1 cellular context compared by ENCODE assay signal in the genomic region with DNA sequence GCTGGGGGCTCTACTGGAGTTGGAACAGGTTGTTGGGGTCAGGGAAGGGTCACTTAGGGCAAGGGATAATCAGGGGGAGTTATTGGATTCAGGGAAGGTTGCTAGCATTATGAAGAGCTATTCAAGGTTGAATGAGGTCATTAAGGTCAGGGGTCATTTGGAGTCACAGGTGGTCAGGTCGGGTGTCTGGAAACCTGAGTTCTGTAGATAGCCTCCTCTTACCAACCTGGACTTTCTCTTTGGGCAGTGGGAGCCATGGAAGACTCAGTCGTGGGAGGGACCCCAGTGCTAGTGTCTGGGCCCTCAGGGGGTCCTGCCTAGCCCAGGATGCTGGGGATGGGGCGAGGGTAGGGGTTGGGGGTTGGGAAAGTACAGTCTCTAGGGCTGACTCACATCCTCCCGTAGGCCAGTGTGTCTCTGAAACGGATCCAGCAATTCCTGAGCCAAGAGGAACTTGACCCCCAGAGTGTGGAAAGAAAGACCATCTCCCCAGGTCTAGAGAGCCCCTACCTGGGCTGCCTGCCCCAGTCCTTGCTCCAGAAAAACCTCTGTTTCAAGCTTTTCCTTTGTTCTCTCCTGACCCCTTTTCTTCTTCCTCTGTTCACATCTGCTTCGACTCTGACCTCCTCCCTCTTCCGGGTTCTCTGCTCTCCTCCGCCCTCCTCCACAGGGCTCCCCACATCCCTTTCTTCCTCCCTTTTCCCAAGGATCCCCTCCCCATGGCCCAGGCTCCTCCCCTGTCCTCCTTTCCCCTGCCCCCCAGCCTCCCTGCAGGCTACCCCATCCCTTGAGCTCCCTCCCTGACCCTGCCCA.
TF ChIP-seq lines count a peak whose summit lies in the region.

No MANE protein-coding gene starts in this region.

TF ChIP-seq in HCT116, 20 proteins besides CTCF, POLR2A, EP300 and RAD21:
- TF ChIP-seq CEBPB (IDR thresholded peaks at IDR 0.05; ENCODE audit: low read depth) (no peak), POLR2AphosphoS5 (IDR thresholded peaks at IDR 0.05; ENCODE audit: low read depth, low read length) (peak; percentile 25; the same call in 1 of the 2 replicates), TCF7L2 (IDR thresholded peaks at IDR 0.05; ENCODE audit: borderline replicate concordance, extremely low read depth, insufficient read depth, insufficient read length) (peak; percentile 25)
